In the genomic region with DNA sequence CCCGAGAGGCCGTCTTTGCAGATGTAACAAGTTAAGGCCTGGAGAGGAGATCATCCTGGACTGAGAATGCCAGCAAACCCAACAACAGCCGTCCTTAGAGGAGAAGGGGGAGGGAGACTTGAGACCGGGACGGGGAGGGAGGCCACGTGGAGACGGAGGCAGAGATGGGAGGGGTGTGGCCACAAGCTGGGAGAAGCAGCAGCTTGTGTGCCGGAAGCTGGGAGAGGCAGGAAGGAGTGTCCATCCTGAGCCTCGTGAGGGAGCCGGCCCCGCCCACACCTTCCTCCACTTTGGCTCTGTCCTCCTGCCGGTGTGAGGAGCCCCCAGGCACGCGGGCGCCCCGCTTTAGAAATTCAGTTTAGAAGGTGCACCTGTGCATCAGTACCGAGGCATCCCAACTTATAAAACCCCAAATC, we compare ENCODE assay signal across 7 cellular contexts.
DNase-seq lines count a peak whose midpoint lies in the region; ATAC-seq and TF ChIP-seq lines count a peak whose summit lies in the region.

No MANE protein-coding gene starts in this region.

- H3K4me3 ChIP-seq in DND-41 (ENCODE audit: low read depth in 1 of 2, low read length in 2 of 2) (peak overlapping the region in 1 of 2 experiments; percentile 48; a peak in 2 of 4 replicates), SJCRH30 (peak overlapping the region; percentile 38), neural progenitor cell (peak overlapping the region; percentile 31)

- TF ChIP-seq CTCF in DND-41 (IDR thresholded peaks at IDR 0.05; ENCODE audit: borderline replicate concordance, extremely low read depth, low read length, poor library complexity, severe bottlenecking) (no peak), neural progenitor cell (IDR thresholded peaks at IDR 0.05) (no peak)

- DNase-seq in DND-41, result peak; percentile 78
- DNase-seq in LHCN-M2 (ENCODE audit: low read depth), result peak; percentile 39
- peak; percentile 83 to 84 for DNase-seq in SJCRH30
- peak; percentile 65 for DNase-seq in epidermal melanocyte (ENCODE audit: insufficient read length, low spot score)
- DNase-seq in neural progenitor cell (ENCODE audit: low spot score), result peak; percentile 76
- no peak for DNase-seq in hippocampal formation (lab: John Stamatoyannopoulos, UW)

- H3F3A ChIP-seq in neural progenitor cell (ENCODE audit: low read depth), result no peaks in the 10 kb centered on the region

- H2AFZ ChIP-seq in DND-41 (ENCODE audit: low read depth, low read length) (peak overlapping the region; percentile 7; the same call in 1 of the 2 replicates), neural progenitor cell (replicated peaks) (peak overlapping the region; percentile 36)

- H4K20me1 ChIP-seq in DND-41 (ENCODE audit: insufficient read depth, low read length) (no peaks in the 10 kb centered on the region), neural progenitor cell (ENCODE audit: low read depth) (no peaks in the 10 kb centered on the region)

- H3K36me3 ChIP-seq in DND-41 (ENCODE audit: insufficient read depth, low read length) (no peaks in the 10 kb centered on the region), SJCRH30 (no peaks in the 10 kb centered on the region), neural progenitor cell (no peaks in the 10 kb centered on the region)

- H3K27me3 ChIP-seq in DND-41 (ENCODE audit: insufficient read depth, low read length, poor library complexity) (no peaks in the 10 kb centered on the region), SJCRH30 (peaks cover 4% of the 10 kb centered on the region; the same call in 1 of the 2 replicates), neural progenitor cell (no peaks in the 10 kb centered on the region)

- peak overlapping the region; percentile 72 for H3K4me3 Mint-ChIP-seq in neural progenitor cell

- no peaks in the 10 kb centered on the region for H3K9me3 ChIP-seq in DND-41 (ENCODE audit: insufficient read depth, low read length, severe bottlenecking)
- H3K9me3 ChIP-seq in SJCRH30 (replicated peaks), result no peaks in the 10 kb centered on the region
- no peaks in the 10 kb centered on the region for H3K9me3 ChIP-seq in neural progenitor cell (ENCODE audit: low read depth)

- peaks cover 18% of the 10 kb centered on the region for H3K27me3 Mint-ChIP-seq in neural progenitor cell (ENCODE audit: insufficient read depth, low read depth)

- H3K4me2 ChIP-seq in DND-41 (ENCODE audit: insufficient read depth, low read length) (peak overlapping the region; percentile 71), neural progenitor cell (peak overlapping the region; percentile 75)

- H3K4me1 Mint-ChIP-seq in neural progenitor cell, result peaks cover 39% of the 10 kb centered on the region

- H3K36me3 Mint-ChIP-seq in neural progenitor cell, result no peaks in the 10 kb centered on the region

- peaks cover 15% of the 10 kb centered on the region for H3K4me1 ChIP-seq in DND-41 (ENCODE audit: insufficient read depth, low read length)
- H3K4me1 ChIP-seq in SJCRH30, result peaks cover 16% of the 10 kb centered on the region
- peaks cover 5% of the 10 kb centered on the region for H3K4me1 ChIP-seq in neural progenitor cell

- H3K79me2 ChIP-seq in DND-41 (ENCODE audit: insufficient read depth, low read length) (no peaks in the 10 kb centered on the region), neural progenitor cell (ENCODE audit: low read depth) (no peaks in the 10 kb centered on the region)

- peak; percentile 86 for ATAC-seq in DND-41 (ENCODE audit: insufficient read depth, low read depth)
- no peak for ATAC-seq in GM19455 (IDR thresholded peaks at IDR 0.05; ENCODE audit: unreplicated experiment)

- H3K9me3 Mint-ChIP-seq in neural progenitor cell, result peaks cover 4% of the 10 kb centered on the region

- H3K27ac ChIP-seq in DND-41 (ENCODE audit: low read length), result no peak overlapping the region
- H3K27ac ChIP-seq in SJCRH30, result no peak overlapping the region
- H3K27ac ChIP-seq in neural progenitor cell, result no peak overlapping the region

- H3K9ac ChIP-seq in DND-41 (ENCODE audit: low read depth, low read length), result 0 out of 2 replicates have a peak overlapping the region, but pooled peaks have one; percentile 17
- no peak overlapping the region for H3K9ac ChIP-seq in neural progenitor cell

- H3K27ac Mint-ChIP-seq in neural progenitor cell, result peak overlapping the region; percentile 62

Comparison
In these comparisons a context has a peak if more than half of its experiments do, and no peak if none do; other contexts are left out.
1. DNase-seq: peak in DND-41 (single experiment), LHCN-M2 (single experiment), SJCRH30 (2 of 2), epidermal melanocyte (single experiment) and neural progenitor cell (single experiment); none in hippocampal formation (0 of 2).